Comparison of ENCODE assay signal across 1 cellular context in genomic region chr17:43018008-43018853, GRCh38.
TF ChIP-seq lines count a peak whose summit lies in the region.

No MANE protein-coding gene starts in this region.

TF ChIP-seq in K562, 482 proteins besides CTCF, POLR2A, EP300 and RAD21:
- TF ChIP-seq POLR2B (IDR thresholded peaks at IDR 0.05; ENCODE audit: low read depth, partially characterized antibody) (no peak), BRD4 (IDR thresholded peaks at IDR 0.05) (no peak), BMI1 (IDR thresholded peaks at IDR 0.05; ENCODE audit: low read length) (peak; percentile 48; the same call in 1 of the 2 replicates), ZNF24 (IDR thresholded peaks at IDR 0.05) (peak; percentile 68; the same call in 1 of the 2 replicates), MXI1 (IDR thresholded peaks at IDR 0.05; ENCODE audit: low read depth, low read length) (peak; percentile 39; the same call in 1 of the 2 replicates), RFX1 (IDR thresholded peaks at IDR 0.05) (peak; percentile 95), CSDE1 (IDR thresholded peaks at IDR 0.05) (peak in 1 of 2 experiments; percentile 48; a peak in 1 of 4 replicates)
TF ChIP-seq in K562: peak in this region for 5.
